ENCODE assay signal across 9 cellular contexts in genomic region chr20:24781061-24781980, GRCh38.
DNase-seq lines count a peak whose midpoint lies in the region; ATAC-seq, FAIRE-seq and TF ChIP-seq lines count a peak whose summit lies in the region.
"Had no signal": no experiment of that assay in that cellular context is flagged by ENCODE, and none has a peak within 500 bp of the region (broad histone marks: within the 10 kb centered on the region; RNA-seq: fewer than 3 reads in every experiment).

No MANE protein-coding gene starts in this region.

- H3K27ac ChIP-seq in kidney (ENCODE audit: low read depth in 2 of 2, low read length in 2 of 2) (no peak overlapping the region), upper lobe of right lung (no peak overlapping the region)

- peak; percentile 45 for TF ChIP-seq CTCF in kidney (IDR thresholded peaks at IDR 0.05; ENCODE audit: borderline replicate concordance, extremely low read depth, insufficient read depth)
- TF ChIP-seq CTCF in upper lobe of right lung (IDR thresholded peaks at IDR 0.05): peak; percentile 37

- peaks cover 5% of the 10 kb centered on the region for H3K4me1 ChIP-seq in adipocyte (ENCODE audit: control insufficient read depth, insufficient read depth, low read length)
- H3K4me1 ChIP-seq in kidney (ENCODE audit: control insufficient read depth in 1 of 2, insufficient read depth in 1 of 2, low read depth in 1 of 2, low read length in 2 of 2): peaks cover 3 to 7% of the 10 kb centered on the region in 2 donors
- H3K4me1 ChIP-seq in upper lobe of right lung: peaks cover 17% of the 10 kb centered on the region

- peaks cover 56% of the 10 kb centered on the region for H3K27me3 ChIP-seq in adipocyte (replicated peaks; ENCODE audit: control insufficient read depth, insufficient read depth, low read length)
- peaks cover 8% of the 10 kb centered on the region for H3K27me3 ChIP-seq in upper lobe of right lung

- intact Hi-C loops in kidney (cut with DNase I): no loop called here
- intact Hi-C loops in upper lobe of right lung (cut with DNase I): no loop called here

- H3K9me3 ChIP-seq in adipocyte (ENCODE audit: control insufficient read depth, low read length) (peaks cover 9% of the 10 kb centered on the region), kidney (ENCODE audit: control insufficient read depth in 1 of 2, low read length in 2 of 2) (no peaks in the 10 kb centered on the region), upper lobe of right lung (no peaks in the 10 kb centered on the region)

- ATAC-seq in upper lobe of right lung: peak; percentile 28
- ATAC-seq in HG02981 (IDR thresholded peaks at IDR 0.05; ENCODE audit: unreplicated experiment): no peak

- H3K36me3 ChIP-seq in adipocyte (ENCODE audit: control insufficient read depth, insufficient read depth, low read length, severe bottlenecking) (no peaks in the 10 kb centered on the region), kidney (ENCODE audit: control insufficient read depth in 1 of 2, insufficient read depth in 2 of 2, low read length in 2 of 2) (no peaks in the 10 kb centered on the region), upper lobe of right lung (no peaks in the 10 kb centered on the region)

- no peak for FAIRE-seq in kidney (lab: Jason Lieb, UNC)
- FAIRE-seq: A204.1 had no signal

- no peak overlapping the region for H3K9ac ChIP-seq in adipocyte (ENCODE audit: low read length)
- H3K9ac ChIP-seq in kidney (ENCODE audit: low read length in 2 of 2): no peak overlapping the region

- DNase-seq in DMS53 (lab: John Stamatoyannopoulos, UW): peak; percentile 33
- DNase-seq in DMS53 treated with DMSO at 0.1 percent for 48 hours (lab: John Stamatoyannopoulos, UW; ENCODE audit: unreplicated experiment): no peak
- DNase-seq in Kasumi-1 (lab: John Stamatoyannopoulos, UW): peak; percentile 37 to 49
- DNase-seq in adipocyte (ENCODE audit: low read depth): peak; percentile 69
- peak; percentile 52 for DNase-seq in kidney
- DNase-seq in upper lobe of right lung: peak; percentile 54
- DNase-seq in NCI-H187 treated with DMSO at 0.1 percent for 48 hours (lab: John Stamatoyannopoulos, UW): no peak

- H3K4me3 ChIP-seq in adipocyte (ENCODE audit: low read length) (no peak overlapping the region), kidney (ENCODE audit: low read length in 2 of 2) (no peak overlapping the region), upper lobe of right lung (no peak overlapping the region)

Comparison
In these comparisons a context has a peak if more than half of its experiments do, and no peak if none do; other contexts are left out.
1. DNase-seq: peak in DMS53 (single experiment), Kasumi-1 (2 of 2), adipocyte (single experiment), kidney (single experiment) and upper lobe of right lung (single experiment); none in DMS53 treated with DMSO at 0.1 percent for 48 hours (single experiment) and NCI-H187 treated with DMSO at 0.1 percent for 48 hours (single experiment).